ENCODE assay signal across 7 cellular contexts in genomic region chr22:37953062-37953436, GRCh38. TPM values are rescaled to one million over a fixed set of nuclear protein-coding genes. Genes with fewer than 3 reads are reported as not detected.
DNase-seq lines count a peak whose midpoint lies in the region; ATAC-seq and TF ChIP-seq lines count a peak whose summit lies in the region.

No MANE protein-coding gene starts in this region.

- peak overlapping the region; percentile 83 for H3K4me2 ChIP-seq in mammary epithelial cell (ENCODE audit: insufficient read depth, low read depth, low read length)

- H3K4me1 ChIP-seq in mammary epithelial cell (ENCODE audit: insufficient read depth, low read length) (peaks cover 21% of the 10 kb centered on the region), urinary bladder (ENCODE audit: insufficient read depth) (no peaks in the 10 kb centered on the region)

- dilution Hi-C loops in mammary epithelial cell (cut with HindIII; ENCODE audit: low sequenced_read_pairs) = no loop called here

- H3K27me3 ChIP-seq in mammary epithelial cell (ENCODE audit: insufficient read depth, low read length) = no peaks in the 10 kb centered on the region

- peaks cover 12% of the 10 kb centered on the region for H3K36me3 Mint-ChIP-seq in memory B cell

- ATAC-seq in GM19455 (IDR thresholded peaks at IDR 0.05; ENCODE audit: unreplicated experiment) (peak; percentile 39), HG03575 (IDR thresholded peaks at IDR 0.05; ENCODE audit: extremely low read depth, insufficient number of reproducible peaks, low FRiP score, unreplicated experiment) (peak; percentile 9), memory B cell (ENCODE audit: low read depth) (peak; percentile 34), HG03139 (IDR thresholded peaks at IDR 0.05; ENCODE audit: unreplicated experiment) (no peak)

- no peak for TF ChIP-seq CTCF in mammary epithelial cell (conservative IDR thresholded peaks at IDR 0.05 in 1 of 2, IDR thresholded peaks at IDR 0.05 in 1 of 2; ENCODE audit: extremely low read depth in 1 of 2, insufficient read depth in 1 of 2, low read depth in 1 of 2, low read length in 2 of 2)

- CTCF ChIA-PET in mammary epithelial cell (lab: Charles Lee; ENCODE audit: low non-redundant PET) = no interaction called here

- peak overlapping the region; percentile 91 for H3K4me3 Mint-ChIP-seq in memory B cell

- peak overlapping the region; percentile 89 for H3K27ac Mint-ChIP-seq in memory B cell

- 0% methylated on average over 6 of the region's 13 CpGs for WGBS in mammary epithelial cell (ENCODE audit: low coverage, missing lambda C conversion rate)
- under 1% methylated on average over 13 of the region's 13 CpGs for WGBS in urinary bladder

- H3K27me3 Mint-ChIP-seq in memory B cell = no peaks in the 10 kb centered on the region

- H3K9me3 ChIP-seq in mammary epithelial cell (replicated peaks; ENCODE audit: insufficient read depth, low read length) = no peaks in the 10 kb centered on the region

- H3K9ac ChIP-seq in mammary epithelial cell (ENCODE audit: insufficient read depth, low read length) = peak overlapping the region; percentile 66

- peaks cover 38% of the 10 kb centered on the region for H3K79me2 ChIP-seq in mammary epithelial cell (ENCODE audit: insufficient read depth, low read length)

- H4K20me1 ChIP-seq in mammary epithelial cell (ENCODE audit: insufficient read depth, low read length) = no peaks in the 10 kb centered on the region

- in situ Hi-C loops in mammary epithelial cell (cut with MboI; ENCODE audit: low sequenced_read_pairs in 2 of 2) = no loop called here

- H2AFZ ChIP-seq in mammary epithelial cell (ENCODE audit: low read depth, low read length) = peak overlapping the region; percentile 89

- H3K4me3 ChIP-seq in mammary epithelial cell (replicated peaks in 1 of 3; ENCODE audit: insufficient read depth in 1 of 3, low read depth in 2 of 3, low read length in 3 of 3) = peak overlapping the region; percentile 67 to 83 (median 71)
- H3K4me3 ChIP-seq in urinary bladder (ENCODE audit: low read depth, low read length) = peak overlapping the region; percentile 79

- DNase-seq in mammary epithelial cell = no peak
- DNase-seq in memory B cell (ENCODE audit: low spot score in 2 of 2) = peak in 1 of 2 donors; percentile 16
- DNase-seq in NAMALWA (ENCODE audit: low spot score) = no peak

- intact Hi-C loops in mammary epithelial cell (cut with micrococcal nuclease) = loop anchor here (5.0 kb wide), 2 partner anchors 46 to 66 kb away; partner anchors contain the start of gene MICALL1

- no TSS peak for BruUV-seq in mammary epithelial cell (replicated peaks; lab: Mats Ljungman, UMichigan)

- H3K9me3 Mint-ChIP-seq in memory B cell = no peaks in the 10 kb centered on the region

- H3K4me1 Mint-ChIP-seq in memory B cell = peaks cover 29% of the 10 kb centered on the region

- H3K36me3 ChIP-seq in mammary epithelial cell (ENCODE audit: insufficient read depth, low read length) (peaks cover 7% of the 10 kb centered on the region), urinary bladder (ENCODE audit: insufficient read depth) (no peaks in the 10 kb centered on the region)

- H3K27ac ChIP-seq in mammary epithelial cell (ENCODE audit: insufficient read depth, low read depth, low read length) (peak overlapping the region; percentile 57), urinary bladder (ENCODE audit: low read depth) (no peak overlapping the region)

RNA-seq across cellular contexts. Expression of gene C22orf23, which starts 0.4 kb away (rescaled TPM):
- total RNA-seq in mammary epithelial cell (not detected), urinary bladder (0.26 TPM)
- polyA plus RNA-seq in mammary epithelial cell (0.06 TPM), urinary bladder (0.95 TPM)
- not detected for polyA minus RNA-seq in mammary epithelial cell

RNA-seq across cellular contexts. Expression of gene POLR2F, which starts 0.5 kb away (rescaled TPM):
- total RNA-seq in mammary epithelial cell = 10 to 100 TPM; 20.7 to 89.6 TPM
- 142 TPM for polyA plus RNA-seq in mammary epithelial cell
- polyA minus RNA-seq in mammary epithelial cell = 56.6 TPM
- total RNA-seq in urinary bladder = 24.7 TPM
- polyA plus RNA-seq in urinary bladder = 126 TPM

RNA-seq across cellular contexts. Expression of gene SOX10, which starts 31.3 kb away (rescaled TPM):
- 10 to 100 TPM in 1 of 2 donors, not detected in 1; 10.7 TPM for total RNA-seq in mammary epithelial cell
- not detected for polyA plus RNA-seq in mammary epithelial cell
- not detected for polyA minus RNA-seq in mammary epithelial cell
- 4.5 TPM for total RNA-seq in urinary bladder
- 10.7 TPM for polyA plus RNA-seq in urinary bladder

RNA-seq across cellular contexts. Expression of gene MICALL1, which starts 47.0 kb away (rescaled TPM):
- total RNA-seq in mammary epithelial cell = 100 to 1,000 TPM; 247 to 249 TPM
- polyA plus RNA-seq in mammary epithelial cell = 129 TPM
- polyA minus RNA-seq in mammary epithelial cell = 299 TPM
- 22.7 TPM for total RNA-seq in urinary bladder
- 69.5 TPM for polyA plus RNA-seq in urinary bladder
